16 cellular contexts compared by ENCODE assay signal in genomic region chr6:52392944-52393343, GRCh38. TPM values are rescaled to one million over a fixed set of nuclear protein-coding genes. Genes with fewer than 3 reads are reported as not detected.
DNase-seq lines count a peak whose midpoint lies in the region; ATAC-seq, FAIRE-seq and TF ChIP-seq lines count a peak whose summit lies in the region.
"Had no signal": no experiment of that assay in that cellular context is flagged by ENCODE, and none has a peak within 500 bp of the region (broad histone marks: within the 10 kb centered on the region; RNA-seq: fewer than 3 reads in every experiment).

No MANE protein-coding gene starts in this region.

- peak overlapping the region; percentile 97 for H3K27ac Mint-ChIP-seq in CD4-positive, alpha-beta T cell
- H3K27ac Mint-ChIP-seq: nephron progenitor cell had no signal

- no peak for TF ChIP-seq RAD21 in GM12878 (IDR thresholded peaks at IDR 0.05; ENCODE audit: insufficient read depth, low read depth, low read length)

- POLR2A ChIA-PET in CD4-positive, alpha-beta T cell (lab: Charles Lee): interaction anchor here (0.9 to 6.3 kb wide), 3 partner anchors 16 to 107 kb away, joined by 4 to 75 read pairs (median 5); partner anchors contain the start of gene MCM3
- POLR2A ChIA-PET in GM12878 (lab: Charles Lee): interaction anchor here (1.1 to 7.0 kb wide), 8 partner anchors 17 to 108 kb away, joined by 3 to 74 read pairs (median 6); partner anchors contain the start of genes MCM3 and PAQR8

- CTCF ChIA-PET in CD4-positive, alpha-beta T cell (lab: Charles Lee): interaction anchor here (0.5 kb wide), 1 partner anchor 30 kb away, joined by 3 read pairs; no protein-coding TSS in a partner anchor
- CTCF ChIA-PET in GM12878 (lab: Yijun Ruan, JAX): interaction anchor here (0.9 to 4.5 kb wide), 3 partner anchors 22 to 108 kb away, joined by 4 to 69 read pairs (median 22); partner anchors contain the start of gene MCM3

- H3K27ac ChIP-seq in CD4-positive, alpha-beta T cell (ENCODE audit: low read depth, low read length): peak overlapping the region; percentile 75
- H3K27ac ChIP-seq in GM12878 (ENCODE audit: control insufficient read depth, insufficient read depth): no peak overlapping the region
- H3K27ac ChIP-seq: coronary artery, thoracic aorta had no signal

- H3K36me3 ChIP-seq in GM12878 (ENCODE audit: control insufficient read depth in 2 of 2, insufficient read depth in 2 of 2, low read length in 1 of 2): no peaks in the 10 kb centered on the region
- H3K36me3 ChIP-seq: thoracic aorta had no signal

- WGBS in GM12878 (ENCODE audit: insufficient coverage, insufficient replicate concordance, low lambda C conversion rate, missing lambda C conversion rate): 90% methylated on average over 1 of the region's 1 CpG

- H3K9me3 Mint-ChIP-seq in CD4-positive, alpha-beta T cell: peaks cover 5% of the 10 kb centered on the region

- no peak for DNase-seq in CD4-positive, alpha-beta T cell
- DNase-seq in HT1080 (ENCODE audit: low read depth): peak; percentile 59
- DNase-seq in GM12878 (ENCODE audit: low read depth, low spot score): no peak
- DNase-seq in iris pigment epithelial cell (ENCODE audit: low read depth): peak; percentile 91
- DNase-seq in left ventricle myocardium superior: no peak
- no peak for DNase-seq in NCI-H128 (lab: John Stamatoyannopoulos, UW; ENCODE audit: unreplicated experiment)
- DNase-seq in D721Med (ENCODE audit: insufficient read length, low spot score): no peak
- DNase-seq: Caco-2, GOT3, left colon, NCI-H1436 treated with DMSO at 0.1 percent for 48 hours, nephron progenitor cell had no signal

- H3K4me3 ChIP-seq in GM12878: no peak overlapping the region
- H3K4me3 ChIP-seq: coronary artery, thoracic aorta had no signal

- no TSS peak for BruUV-seq in GM12878 (replicated peaks; lab: Mats Ljungman, UMichigan)

- peaks cover 80% of the 10 kb centered on the region for H3K4me1 ChIP-seq in GM12878 (ENCODE audit: control insufficient read depth, insufficient read depth, low read length)

- no peaks in the 10 kb centered on the region for H4K20me1 ChIP-seq in GM12878 (ENCODE audit: control insufficient read depth, insufficient read depth)

- no peaks in the 10 kb centered on the region for H3K9me3 ChIP-seq in CD4-positive, alpha-beta T cell (ENCODE audit: control insufficient read depth, low read length)
- H3K9me3 ChIP-seq in GM12878 (replicated peaks; ENCODE audit: control insufficient read depth, insufficient read depth, low read length): no peaks in the 10 kb centered on the region; the same call in 2 of the 3 replicates
- H3K9me3 ChIP-seq: thoracic aorta had no signal

- H3K4me1 Mint-ChIP-seq in CD4-positive, alpha-beta T cell (ENCODE audit: low read depth): peaks cover 94% of the 10 kb centered on the region

- intact Hi-C loops in CD4-positive, alpha-beta T cell (cut with DNase I, micrococcal nuclease): loop anchor here in 1 of 2 experiments (5.0 to 10.0 kb wide), 3 partner anchors 86 to 604 kb away; partner anchors contain the start of genes GSTA4 and TRAM2
- intact Hi-C loops in GM12878 (cut with micrococcal nuclease; ENCODE audit: unreplicated experiment): no loop called here
- intact Hi-C loops in left ventricle myocardium superior (cut with micrococcal nuclease): no loop called here

- H3K36me3 Mint-ChIP-seq in CD4-positive, alpha-beta T cell (ENCODE audit: low read depth): peaks cover 11% of the 10 kb centered on the region

- RAD21 ChIA-PET in GM12878 (lab: Charles Lee; ENCODE audit: unreplicated experiment): interaction anchor here (5.0 to 7.0 kb wide), 2 partner anchors 85 to 106 kb away, joined by 55 to 112 read pairs; partner anchors contain the start of gene MCM3

- ATAC-seq in CD4-positive, alpha-beta T cell (ENCODE audit: poor library complexity): peak; percentile 19
- no peak for ATAC-seq in GM12878
- no peak for ATAC-seq in left ventricle myocardium superior
- ATAC-seq in GM19351 (IDR thresholded peaks at IDR 0.05; ENCODE audit: unreplicated experiment): no peak
- ATAC-seq: left colon, Right ventricle myocardium inferior had no signal

- in situ Hi-C loops in GM12878 (cut with MboI): loop anchor here (5.0 kb wide), 2 partner anchors 91 to 231 kb away; no protein-coding TSS in a partner anchor

- TF ChIP-seq EP300 in GM12878 (IDR thresholded peaks at IDR 0.05; ENCODE audit: borderline replicate concordance in 1 of 2, control insufficient read depth in 1 of 2, low read depth in 2 of 2, low read length in 2 of 2): no peak

- H3K27me3 ChIP-seq in CD4-positive, alpha-beta T cell (ENCODE audit: control insufficient read depth, insufficient read depth, low read length): no peaks in the 10 kb centered on the region
- H3K27me3 ChIP-seq in GM12878 (replicated peaks in 1 of 2; ENCODE audit: control insufficient read depth in 2 of 2, insufficient read depth in 2 of 2, low read length in 1 of 2): no peaks in the 10 kb centered on the region

- H3K79me2 ChIP-seq in GM12878 (ENCODE audit: control insufficient read depth, insufficient read depth, low read length): peaks cover 10% of the 10 kb centered on the region

- no peaks in the 10 kb centered on the region for H3K27me3 Mint-ChIP-seq in CD4-positive, alpha-beta T cell

- peak overlapping the region; percentile 11 for H3K4me3 Mint-ChIP-seq in CD4-positive, alpha-beta T cell
- H3K4me3 Mint-ChIP-seq: nephron progenitor cell had no signal

- no peak overlapping the region for H2AFZ ChIP-seq in GM12878 (ENCODE audit: control insufficient read depth, low read depth, low read length)

- H3K4me2 ChIP-seq in GM12878 (ENCODE audit: control insufficient read depth, insufficient read depth): no peak overlapping the region

- no peak for TF ChIP-seq POLR2A in GM12878 (IDR thresholded peaks at IDR 0.05; ENCODE audit: low read depth, low read length)

- H3K9ac ChIP-seq in GM12878 (ENCODE audit: control insufficient read depth, insufficient read depth, low read length): no peak overlapping the region

- FAIRE-seq in GM12878 (lab: Jason Lieb, UNC): no peak
- no peak for FAIRE-seq in D721Med (lab: Jason Lieb, UNC)

- SMC1A ChIA-PET in GM12878 (lab: Charles Lee; ENCODE audit: uncharacterized antibody, unreplicated experiment): interaction anchor here (1.1 to 9.3 kb wide), 8 partner anchors 6 to 106 kb away, joined by 3 to 156 read pairs (median 72); partner anchors contain the start of genes MCM3 and PAQR8

- TF ChIP-seq CTCF in CD4-positive, alpha-beta T cell (IDR thresholded peaks at IDR 0.05): no peak
- TF ChIP-seq CTCF in GM12878 (IDR thresholded peaks at IDR 0.05 in 2 of 3, conservative IDR thresholded peaks at IDR 0.05 in 1 of 3; ENCODE audit: control insufficient read depth in 2 of 3, extremely low read depth in 1 of 3, insufficient read depth in 1 of 3, low read depth in 3 of 3, low read length in 3 of 3) (no peak), D721Med (IDR thresholded peaks at IDR 0.05; ENCODE audit: insufficient read depth, missing control alignments) (no peak)

TF ChIP-seq in GM12878, 131 proteins besides CTCF, POLR2A, EP300 and RAD21 (continues in another document):
- TF ChIP-seq BCL11A (IDR thresholded peaks at IDR 0.05; ENCODE audit: low read depth, low read length): no peak
- TF ChIP-seq RUNX3 (IDR thresholded peaks at IDR 0.05; ENCODE audit: low read length): peak; percentile 28; the same call in 1 of the 2 replicates
- TF ChIP-seq MEF2B (IDR thresholded peaks at IDR 0.05; ENCODE audit: partially characterized antibody, poor library complexity, severe bottlenecking): no peak

RNA-seq across cellular contexts. Expression of gene EFHC1, which starts 27.2 kb away (rescaled TPM):
- total RNA-seq in CD4-positive, alpha-beta T cell: 1 to 10 TPM; 3.4 to 4.8 TPM
- 10.2 and 13.6 TPM in 2 replicates for total RNA-seq in HT1080 (2014; rRNA removed; shearing (Covaris generic))
- 16.7 and 21.1 TPM in 2 replicates for polyA plus RNA-seq in HT1080 (2015; cell fraction: cytosol; rRNA removed)
- 117 and 138 TPM in 2 replicates for polyA plus RNA-seq in HT1080 (2015; cell fraction: nucleus; rRNA removed)
- 36.3 and 38.8 TPM in 2 replicates for total RNA-seq in GM12878 (2013; cell fraction: nucleolus; rRNA removed)
- total RNA-seq in GM12878 (2014; rRNA removed) (5.9 and 6.7 TPM in 2 replicates), GM12878 (2014; rRNA removed; fragmentation: Illumina TruSeq; extraction: Trizol) (7.7 TPM in 2 replicates), GM12878 (2021) (5.2 and 5.5 TPM in 2 replicates), left ventricle myocardium superior (6.2 TPM)
- polyA plus RNA-seq in GM12878 (2011; ENCODE audit: low read depth): 4.0 TPM
- polyA plus RNA-seq in GM12878 (2011; rRNA removed) (14.5 and 16.8 TPM in 2 replicates), GM12878 (2014; fragmentation: Illumina TruSeq; extraction: Trizol) (8.5 and 8.6 TPM in 2 replicates), GM12878 (2014; fragmentation: Nextera tagmentation; extraction: Ambion mirVana) (1 to 10 TPM; 9.0 to 9.1 TPM), GM12878 (2014; rRNA removed) (7.1 and 8.7 TPM in 2 replicates), GM12878 (2016; fragmentation: Nextera tagmentation; extraction: Ambion mirVana) (10 to 100 TPM; 11.8 to 13.5 TPM)
- 4.1 and 5.7 TPM in 2 replicates for polyA plus RNA-seq in GM12878 (2011; cell fraction: cytosol; rRNA removed)
- polyA plus RNA-seq in GM12878 (2011; cell fraction: nucleus; rRNA removed): 56.8 and 68.9 TPM in 2 replicates
- 8.8 and 12.1 TPM in 2 replicates for polyA plus RNA-seq in GM12878 (2012)
- polyA minus RNA-seq in GM12878 (2011; rRNA and poly(A)+ RNA removed): 5.9 and 8.0 TPM in 2 replicates
- polyA minus RNA-seq in GM12878 (2011; cell fraction: cytosol; rRNA and poly(A)+ RNA removed): 1.2 and 1.9 TPM in 2 replicates
- polyA minus RNA-seq in GM12878 (2011; cell fraction: nucleus; rRNA and poly(A)+ RNA removed): 13.3 and 16.4 TPM in 2 replicates

RNA-seq across cellular contexts. Expression of gene PAQR8, which starts 31.0 kb away (rescaled TPM):
- total RNA-seq in CD4-positive, alpha-beta T cell: 1 to 10 TPM; 1.8 to 1.9 TPM
- 2.1 and 2.5 TPM in 2 replicates for total RNA-seq in HT1080 (2014; rRNA removed; shearing (Covaris generic))
- polyA plus RNA-seq in HT1080 (2015; cell fraction: cytosol; rRNA removed): 4.2 and 4.6 TPM in 2 replicates
- polyA plus RNA-seq in HT1080 (2015; cell fraction: nucleus; rRNA removed): 2.6 TPM in 2 replicates
- total RNA-seq in GM12878 (2013; cell fraction: nucleolus; rRNA removed): 33.5 and 35.7 TPM in 2 replicates
- 13.5 and 16.2 TPM in 2 replicates for total RNA-seq in GM12878 (2014; rRNA removed)
- total RNA-seq in GM12878 (2014; rRNA removed; fragmentation: Illumina TruSeq; extraction: Trizol): 11.8 and 12.9 TPM in 2 replicates
- 20.0 and 22.8 TPM in 2 replicates for total RNA-seq in GM12878 (2021)
- 2.6 TPM for polyA plus RNA-seq in GM12878 (2011; ENCODE audit: low read depth)
- polyA plus RNA-seq in GM12878 (2011; rRNA removed): 21.7 and 22.4 TPM in 2 replicates
- polyA plus RNA-seq in GM12878 (2011; cell fraction: cytosol; rRNA removed): 19.5 and 20.7 TPM in 2 replicates
- polyA plus RNA-seq in GM12878 (2011; cell fraction: nucleus; rRNA removed): 12.5 and 13.5 TPM in 2 replicates
- polyA plus RNA-seq in GM12878 (2012): 3.7 and 8.8 TPM in 2 replicates
- 14.5 and 16.2 TPM in 2 replicates for polyA plus RNA-seq in GM12878 (2014; fragmentation: Illumina TruSeq; extraction: Trizol)
- polyA plus RNA-seq in GM12878 (2014; fragmentation: Nextera tagmentation; extraction: Ambion mirVana): 1 to 10 TPM; 3.9 to 4.7 TPM
- polyA plus RNA-seq in GM12878 (2014; rRNA removed): 11.6 and 14.6 TPM in 2 replicates
- 10 to 100 TPM; 19.6 to 20.2 TPM for polyA plus RNA-seq in GM12878 (2016; fragmentation: Nextera tagmentation; extraction: Ambion mirVana)
- 29.6 and 30.2 TPM in 2 replicates for polyA minus RNA-seq in GM12878 (2011; rRNA and poly(A)+ RNA removed)
- 8.7 and 11.2 TPM in 2 replicates for polyA minus RNA-seq in GM12878 (2011; cell fraction: cytosol; rRNA and poly(A)+ RNA removed)
- polyA minus RNA-seq in GM12878 (2011; cell fraction: nucleus; rRNA and poly(A)+ RNA removed): 8.7 and 13.9 TPM in 2 replicates
- total RNA-seq in left ventricle myocardium superior: 1.8 TPM

Comparison
In these comparisons a context has a peak if more than half of its experiments do, and no peak if none do; other contexts are left out.
1. DNase-seq: peak in HT1080 (single experiment) and iris pigment epithelial cell (single experiment); none in CD4-positive, alpha-beta T cell (0 of 10), GM12878 (single experiment), left ventricle myocardium superior (single experiment), NCI-H128 (single experiment) and D721Med (single experiment).